ENCODE assay signal across 1 cellular context in genomic region chr2:88125924-88126771, GRCh38.
TF ChIP-seq lines count a peak whose summit lies in the region.

No MANE protein-coding gene starts in this region.

TF ChIP-seq in HepG2, 621 proteins besides CTCF, POLR2A, EP300 and RAD21 (continued from another document):
- peak; percentile 28; the same call in 1 of the 2 replicates for TF ChIP-seq UBTF (CRISPR knock-in tag; IDR thresholded peaks at IDR 0.05)
- TF ChIP-seq, protein P1, sequence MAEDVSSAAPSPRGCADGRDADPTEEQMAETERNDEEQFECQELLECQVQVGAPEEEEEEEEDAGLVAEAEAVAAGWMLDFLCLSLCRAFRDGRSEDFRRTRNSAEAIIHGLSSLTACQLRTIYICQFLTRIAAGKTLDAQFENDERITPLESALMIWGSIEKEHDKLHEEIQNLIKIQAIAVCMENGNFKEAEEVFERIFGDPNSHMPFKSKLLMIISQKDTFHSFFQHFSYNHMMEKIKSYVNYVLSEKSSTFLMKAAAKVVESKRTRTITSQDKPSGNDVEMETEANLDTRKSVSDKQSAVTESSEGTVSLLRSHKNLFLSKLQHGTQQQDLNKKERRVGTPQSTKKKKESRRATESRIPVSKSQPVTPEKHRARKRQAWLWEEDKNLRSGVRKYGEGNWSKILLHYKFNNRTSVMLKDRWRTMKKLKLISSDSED (CRISPR knock-in tag; IDR thresholded peaks at IDR 0.05) = no peak
- peak; percentile 49; the same call in 1 of the 2 replicates for TF ChIP-seq ZNF263 (CRISPR knock-in tag; IDR thresholded peaks at IDR 0.05)
- TF ChIP-seq NFIC (IDR thresholded peaks at IDR 0.05; ENCODE audit: low read length) = peak; percentile 16; the same call in 1 of the 2 replicates
- peak; percentile 56; the same call in 1 of the 2 replicates for TF ChIP-seq TBX2 (CRISPR knock-in tag; IDR thresholded peaks at IDR 0.05; ENCODE audit: borderline replicate concordance)
- TF ChIP-seq ZNF501 (CRISPR knock-in tag; IDR thresholded peaks at IDR 0.05) = peak; percentile 71
- TF ChIP-seq ZNF788 (CRISPR knock-in tag; IDR thresholded peaks at IDR 0.05; ENCODE audit: borderline replicate concordance) = 0 out of 2 replicates have a peak, but pooled peaks have one; percentile 41
- TF ChIP-seq ZC3H13 (CRISPR knock-in tag; IDR thresholded peaks at IDR 0.05) = peak; percentile 77
- peak; percentile 29; the same call in 1 of the 2 replicates for TF ChIP-seq PLSCR1 (CRISPR knock-in tag; IDR thresholded peaks at IDR 0.05; ENCODE audit: borderline replicate concordance)
- TF ChIP-seq AGO2 (optimal IDR thresholded peaks at IDR 0.05; ENCODE audit: low read depth, low read length) = peak; percentile 84
- TF ChIP-seq, protein P2, sequence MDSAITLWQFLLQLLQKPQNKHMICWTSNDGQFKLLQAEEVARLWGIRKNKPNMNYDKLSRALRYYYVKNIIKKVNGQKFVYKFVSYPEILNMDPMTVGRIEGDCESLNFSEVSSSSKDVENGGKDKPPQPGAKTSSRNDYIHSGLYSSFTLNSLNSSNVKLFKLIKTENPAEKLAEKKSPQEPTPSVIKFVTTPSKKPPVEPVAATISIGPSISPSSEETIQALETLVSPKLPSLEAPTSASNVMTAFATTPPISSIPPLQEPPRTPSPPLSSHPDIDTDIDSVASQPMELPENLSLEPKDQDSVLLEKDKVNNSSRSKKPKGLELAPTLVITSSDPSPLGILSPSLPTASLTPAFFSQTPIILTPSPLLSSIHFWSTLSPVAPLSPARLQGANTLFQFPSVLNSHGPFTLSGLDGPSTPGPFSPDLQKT (CRISPR knock-in tag; IDR thresholded peaks at IDR 0.05; ENCODE audit: borderline replicate concordance) = no peak
- TF ChIP-seq PAXIP1 (CRISPR knock-in tag; conservative IDR thresholded peaks at IDR 0.05) = no peak
- peak; percentile 7; the same call in 1 of the 2 replicates for TF ChIP-seq ZNF609 (CRISPR knock-in tag; IDR thresholded peaks at IDR 0.05; ENCODE audit: borderline replicate concordance)
- TF ChIP-seq, protein P3, sequence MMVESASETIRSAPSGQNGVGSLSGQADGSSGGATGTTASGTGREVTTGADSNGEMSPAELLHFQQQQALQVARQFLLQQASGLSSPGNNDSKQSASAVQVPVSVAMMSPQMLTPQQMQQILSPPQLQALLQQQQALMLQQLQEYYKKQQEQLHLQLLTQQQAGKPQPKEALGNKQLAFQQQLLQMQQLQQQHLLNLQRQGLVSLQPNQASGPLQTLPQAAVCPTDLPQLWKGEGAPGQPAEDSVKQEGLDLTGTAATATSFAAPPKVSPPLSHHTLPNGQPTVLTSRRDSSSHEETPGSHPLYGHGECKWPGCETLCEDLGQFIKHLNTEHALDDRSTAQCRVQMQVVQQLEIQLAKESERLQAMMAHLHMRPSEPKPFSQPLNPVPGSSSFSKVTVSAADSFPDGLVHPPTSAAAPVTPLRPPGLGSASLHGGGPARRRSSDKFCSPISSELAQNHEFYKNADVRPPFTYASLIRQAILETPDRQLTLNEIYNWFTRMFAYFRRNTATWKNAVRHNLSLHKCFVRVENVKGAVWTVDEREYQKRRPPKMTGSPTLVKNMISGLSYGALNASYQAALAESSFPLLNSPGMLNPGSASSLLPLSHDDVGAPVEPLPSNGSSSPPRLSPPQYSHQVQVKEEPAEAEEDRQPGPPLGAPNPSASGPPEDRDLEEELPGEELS (CRISPR knock-in tag; IDR thresholded peaks at IDR 0.05) = no peak
- TF ChIP-seq POLR2G (IDR thresholded peaks at IDR 0.05; ENCODE audit: low read depth, low read length) = peak; percentile 20
